ENCODE assay signal across 10 cellular contexts in genomic region chr18:45774065-45774521, GRCh38. TPM values are rescaled to one million over a fixed set of nuclear protein-coding genes. Genes with fewer than 3 reads are reported as not detected.
DNase-seq lines count a peak whose midpoint lies in the region; ATAC-seq and TF ChIP-seq lines count a peak whose summit lies in the region.
"Had no signal": no experiment of that assay in that cellular context is flagged by ENCODE, and none has a peak within 500 bp of the region (broad histone marks: within the 10 kb centered on the region; RNA-seq: fewer than 3 reads in every experiment).

No MANE protein-coding gene starts in this region.

- CTCF ChIA-PET in Calu3 (lab: Charles Lee): no interaction called here

- H3K27ac ChIP-seq in GM23248 (peak overlapping the region; percentile 79), body of pancreas (no peak overlapping the region)

- no peaks in the 10 kb centered on the region for H3K79me2 ChIP-seq in GM23248 (ENCODE audit: insufficient read depth)

- H3K36me3 Mint-ChIP-seq in Calu3 (ENCODE audit: insufficient read depth, unreplicated experiment): peaks cover 12% of the 10 kb centered on the region

- H3K4me3 ChIP-seq in GM23248: peak overlapping the region; percentile 3; the same call in 1 of the 2 replicates
- H3K4me3 ChIP-seq in body of pancreas: no peak overlapping the region

- H3K4me1 ChIP-seq in GM23248 (ENCODE audit: insufficient read depth) (peaks cover 56% of the 10 kb centered on the region), body of pancreas (no peaks in the 10 kb centered on the region)

- H4K20me1 ChIP-seq in GM23248 (ENCODE audit: insufficient read depth): no peaks in the 10 kb centered on the region

- peak overlapping the region; percentile 68 for H3K4me2 ChIP-seq in GM23248 (ENCODE audit: unreplicated experiment)

- H3K9ac ChIP-seq in GM23248: no peak overlapping the region

- peaks cover 16% of the 10 kb centered on the region for H3K9me3 Mint-ChIP-seq in Calu3 (ENCODE audit: low read depth, unreplicated experiment)

- peak overlapping the region; percentile 60 for H3K27ac Mint-ChIP-seq in Calu3 (ENCODE audit: unreplicated experiment)

- no peak for TF ChIP-seq POLR2A in body of pancreas (IDR thresholded peaks at IDR 0.05)

- no peak for TF ChIP-seq CTCF in Calu3 (IDR thresholded peaks at IDR 0.05; ENCODE audit: unreplicated experiment)
- no peak for TF ChIP-seq CTCF in body of pancreas (IDR thresholded peaks at IDR 0.05)

- H3K4me1 Mint-ChIP-seq in Calu3 (ENCODE audit: low read depth, unreplicated experiment): peaks cover 21% of the 10 kb centered on the region

- H2AFZ ChIP-seq in GM23248: peak overlapping the region; percentile 88

- H3K9me3 ChIP-seq in GM23248 (ENCODE audit: low read depth): no peaks in the 10 kb centered on the region
- no peaks in the 10 kb centered on the region for H3K9me3 ChIP-seq in body of pancreas

- no peaks in the 10 kb centered on the region for H3K27me3 ChIP-seq in GM23248 (replicated peaks; ENCODE audit: insufficient read depth)
- no peaks in the 10 kb centered on the region for H3K27me3 ChIP-seq in body of pancreas

- no TSS peak for BruUV-seq in Calu3 (replicated peaks; lab: Mats Ljungman, UMichigan)

- ATAC-seq in body of pancreas: no peak

- H3K9me2 ChIP-seq in GM23248 (ENCODE audit: insufficient read depth): no peaks in the 10 kb centered on the region

- peaks cover 50% of the 10 kb centered on the region for H3F3A ChIP-seq in GM23248 (ENCODE audit: insufficient read depth)

- intact Hi-C loops in Calu3 (cut with micrococcal nuclease; ENCODE audit: unreplicated experiment): loop anchor here (2.0 kb wide), 1 partner anchor 63 kb away; no protein-coding TSS in a partner anchor
- intact Hi-C loops in body of pancreas (cut with DNase I): no loop called here

- H3K36me3 ChIP-seq in GM23248 (ENCODE audit: low read depth): no peaks in the 10 kb centered on the region
- no peaks in the 10 kb centered on the region for H3K36me3 ChIP-seq in body of pancreas (replicated peaks in 1 of 2; ENCODE audit: insufficient read depth in 1 of 2, low read depth in 2 of 2)

- H3K4me3 Mint-ChIP-seq in Calu3 (ENCODE audit: low read depth, unreplicated experiment): no peak overlapping the region

- peaks cover 28% of the 10 kb centered on the region for H3K27me3 Mint-ChIP-seq in Calu3 (ENCODE audit: unreplicated experiment)

- in situ Hi-C loops in GM23248 (cut with MboI): no loop called here

- no peak for DNase-seq in Calu3
- DNase-seq in GM23248: peak; percentile 54
- peak; percentile 72 for DNase-seq in NCI-H748 (lab: John Stamatoyannopoulos, UW; ENCODE audit: unreplicated experiment)
- peak; percentile 49 for DNase-seq in glomerular visceral epithelial cell (ENCODE audit: extremely low spot score)
- DNase-seq in stimulated activated naive CD4-positive, alpha-beta T cell treated with Interleukin-2 at 50 U/mL for 16 hours (lab: John Stamatoyannopoulos, UW): no peak
- no peak for DNase-seq in NCI-H1694 treated with DMSO at 0.1 percent for 48 hours (lab: John Stamatoyannopoulos, UW)
- no peak for DNase-seq in islet precursor cell
- DNase-seq in body of pancreas: no peak
- DNase-seq: activated CD8-positive, alpha-beta memory T cell treated with anti-CD3 and anti-CD28 coated beads, Interleukin-2, amount 50 U/mL, for 48 hours; hypothalamus had no signal

RNA-seq across cellular contexts. Expression of gene SLC14A1, which starts 50.1 kb away (rescaled TPM):
- total RNA-seq in Calu3 (2022) (not detected in 2 replicates), body of pancreas (10 to 100 TPM in 1 of 2 donors, 1 to 10 TPM in 1; 3.6 to 12.5 TPM)
- total RNA-seq in GM23248 (2014; rRNA removed; shearing (Covaris generic)): 0.54 and 2.0 TPM in 2 replicates
- polyA plus RNA-seq in GM23248 (2016; fragmentation: Nextera tagmentation; extraction: Ambion mirVana): 0.29 and 0.53 TPM in 2 replicates

RNA-seq across cellular contexts. Expression of gene SIGLEC15, which starts 51.4 kb away (rescaled TPM):
- 0.28 and 0.83 TPM in 2 replicates for total RNA-seq in Calu3 (2022)
- total RNA-seq in GM23248 (2014; rRNA removed; shearing (Covaris generic)): 0.22 and 0.38 TPM in 2 replicates
- polyA plus RNA-seq in GM23248 (2016; fragmentation: Nextera tagmentation; extraction: Ambion mirVana): 0.69 and 1.5 TPM in 2 replicates
- 1 to 10 TPM in 1 of 2 donors, under 1 TPM in 1; 0.26 to 2.0 TPM for total RNA-seq in body of pancreas

Comparison
In these comparisons a context has a peak if more than half of its experiments do, and no peak if none do; other contexts are left out.
1. DNase-seq: peak in GM23248 (single experiment), NCI-H748 (single experiment) and glomerular visceral epithelial cell (single experiment); none in Calu3 (single experiment), stimulated activated naive CD4-positive, alpha-beta T cell treated with Interleukin-2 at 50 U/mL for 16 hours (single experiment), NCI-H1694 treated with DMSO at 0.1 percent for 48 hours (single experiment), islet precursor cell (single experiment) and body of pancreas (0 of 4).